ENCODE assay signal across 10 cellular contexts in the genomic region with DNA sequence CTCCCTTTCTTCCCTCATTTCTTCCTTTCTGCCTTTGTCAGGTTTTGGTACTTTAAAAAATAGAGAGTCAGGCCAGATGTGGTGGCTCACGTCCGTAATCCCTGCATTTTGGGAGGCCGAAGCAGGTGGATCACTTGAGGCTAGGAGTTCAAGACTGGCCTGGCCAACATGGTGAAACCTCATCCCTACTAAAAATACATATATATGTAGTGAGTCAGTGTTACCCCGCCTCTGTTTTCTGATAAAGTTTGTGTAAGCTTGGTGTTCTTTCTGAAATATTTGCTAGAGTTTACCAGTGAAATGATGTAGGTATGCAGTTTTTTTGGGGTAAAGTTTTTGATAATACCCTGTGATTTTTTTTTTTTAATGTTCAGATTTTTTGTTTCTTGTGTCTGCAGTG. TPM values are rescaled to one million over a fixed set of nuclear protein-coding genes. Genes with fewer than 3 reads are reported as not detected.
A peak's percentile ranks its signal among the peaks of the same experiment; 100 is the strongest.
DNase-seq lines count a peak whose midpoint lies in the region; ATAC-seq and TF ChIP-seq lines count a peak whose summit lies in the region.
"Had no signal": no experiment of that assay in that cellular context is flagged by ENCODE, and none has a peak within 500 bp of the region (broad histone marks: within the 10 kb centered on the region; RNA-seq: fewer than 3 reads in every experiment).

No MANE protein-coding gene starts in this region.

- no peak for TF ChIP-seq CTCF in adrenal gland (IDR thresholded peaks at IDR 0.05)

- no peak overlapping the region for H3K4me3 ChIP-seq in adrenal gland
- H3K4me3 ChIP-seq in aorta (ENCODE audit: low read length in 2 of 2) = no peak overlapping the region
- H3K4me3 ChIP-seq: GM12878 had no signal

- no peaks in the 10 kb centered on the region for H3K27me3 Mint-ChIP-seq in stimulated activated naive CD8-positive, alpha-beta T cell treated with anti-CD3 and anti-CD28 coated beads, Interleukin-15, Interleukin-2, amounts not matched to agents 100 ng/mL and 50 ng/mL, for 24 hours

- peaks cover 97% of the 10 kb centered on the region for H3K4me1 Mint-ChIP-seq in stimulated activated naive CD8-positive, alpha-beta T cell treated with anti-CD3 and anti-CD28 coated beads, Interleukin-15, Interleukin-2, amounts not matched to agents 100 ng/mL and 50 ng/mL, for 24 hours (ENCODE audit: low read depth)

- no peak overlapping the region for H3K4me3 Mint-ChIP-seq in stimulated activated naive CD8-positive, alpha-beta T cell treated with anti-CD3 and anti-CD28 coated beads, Interleukin-15, Interleukin-2, amounts not matched to agents 100 ng/mL and 50 ng/mL, for 24 hours

- H3K36me3 ChIP-seq in adrenal gland (replicated peaks in 1 of 2) = no peaks in the 10 kb centered on the region
- peaks cover 0 to 2% of the 10 kb centered on the region in 2 donors for H3K36me3 ChIP-seq in aorta (ENCODE audit: control insufficient read depth in 1 of 2, insufficient read depth in 2 of 2, low read length in 1 of 2)

- H3K9me3 ChIP-seq in adrenal gland (replicated peaks in 1 of 3) = peaks cover 0 to 19% (median 0%) of the 10 kb centered on the region in 3 donors
- H3K9me3 ChIP-seq in aorta (ENCODE audit: control insufficient read depth, low read length) = no peaks in the 10 kb centered on the region

- intact Hi-C loops in adrenal gland (cut with DNase I) = no loop called here
- intact Hi-C loops in aorta (cut with DNase I) = no loop called here

- H3K27ac Mint-ChIP-seq in stimulated activated naive CD8-positive, alpha-beta T cell treated with anti-CD3 and anti-CD28 coated beads, Interleukin-15, Interleukin-2, amounts not matched to agents 100 ng/mL and 50 ng/mL, for 24 hours = peak overlapping the region; percentile 83

- H3K27me3 ChIP-seq in adrenal gland (no peaks in the 10 kb centered on the region), aorta (ENCODE audit: control insufficient read depth in 1 of 2, insufficient read depth in 2 of 2, low read length in 1 of 2) (no peaks in the 10 kb centered on the region)

- H3K9me3 Mint-ChIP-seq in stimulated activated naive CD8-positive, alpha-beta T cell treated with anti-CD3 and anti-CD28 coated beads, Interleukin-15, Interleukin-2, amounts not matched to agents 100 ng/mL and 50 ng/mL, for 24 hours = peaks cover 15% of the 10 kb centered on the region

- no peak for DNase-seq in stimulated activated naive CD8-positive, alpha-beta T cell treated with anti-CD3 and anti-CD28 coated beads, Interleukin-15, Interleukin-2, amounts not matched to agents 100 U/mL and 50 U/mL, for 24 hours
- DNase-seq in adrenal gland = no peak
- DNase-seq in kidney tubule cell (ENCODE audit: low spot score) = peak; percentile 59
- DNase-seq in aorta = no peak
- no peak for DNase-seq in KBM-7
- no peak for DNase-seq in stimulated activated CD4-positive, alpha-beta T cell treated with anti-CD3 and anti-CD28 coated beads, Interleukin-2, amount 100 ng/mL, for 24 hours
- DNase-seq in GM03348 (ENCODE audit: low spot score) = no peak
- DNase-seq: glutamatergic neuron had no signal

- in situ Hi-C loops in KBM-7 (cut with MboI; ENCODE audit: low pct_unique_long_range_greater_than_20kb, low sequenced_read_pairs) = no loop called here

- no peak for ATAC-seq in stimulated activated naive CD8-positive, alpha-beta T cell treated with anti-CD3 and anti-CD28 coated beads, Interleukin-15, Interleukin-2, amounts not matched to agents 100 U/mL and 50 U/mL, for 24 hours
- ATAC-seq in aorta (ENCODE audit: low FRiP score) = no peak
- ATAC-seq: GM12878 had no signal

- H3K36me3 Mint-ChIP-seq in stimulated activated naive CD8-positive, alpha-beta T cell treated with anti-CD3 and anti-CD28 coated beads, Interleukin-15, Interleukin-2, amounts not matched to agents 100 ng/mL and 50 ng/mL, for 24 hours (ENCODE audit: low read depth) = peaks cover 58% of the 10 kb centered on the region

- H3K27ac ChIP-seq in adrenal gland (peak overlapping the region in 3 of 5 donors; percentile 56 to 86 (median 83)), aorta (ENCODE audit: low read depth in 1 of 2, low read length in 2 of 2) (peak overlapping the region; percentile 20 to 52)

- TF ChIP-seq POLR2A in adrenal gland (IDR thresholded peaks at IDR 0.05) = no peak

- H3K4me1 ChIP-seq in adrenal gland (replicated peaks in 1 of 2) (peaks cover 24 to 53% of the 10 kb centered on the region in 2 donors), aorta (ENCODE audit: control insufficient read depth in 1 of 2, insufficient read depth in 2 of 2, low read length in 2 of 2) (peaks cover 4 to 10% of the 10 kb centered on the region in 2 donors)

- WGBS in adrenal gland, 4 donors = 86 to 92% (median 90%) methylated on average over 4 of the region's 4 CpGs
- 40 to 48% methylated on average over 4 of the region's 4 CpGs for WGBS in aorta, 2 donors

RNA-seq across cellular contexts. Expression of a gene that starts 58.8 kb away (rescaled TPM):
- total RNA-seq in adrenal gland (10 to 100 TPM in 6 of 8 donors, 1 to 10 TPM in 2; 8.8 to 25.2 (median 17.7) TPM), aorta (100 to 1,000 TPM in 1 of 2 donors, 10 to 100 TPM in 1; 74.3 to 250 TPM)
- polyA plus RNA-seq in adrenal gland (10 to 100 TPM in 2 of 3 donors, 1 to 10 TPM in 1; 6.8 to 43.8 (median 16.7) TPM), aorta (10 to 100 TPM in 1 of 2 donors, 1 to 10 TPM in 1; 8.9 to 62.2 TPM)
